1 cellular context compared by ENCODE assay signal in the genomic region with DNA sequence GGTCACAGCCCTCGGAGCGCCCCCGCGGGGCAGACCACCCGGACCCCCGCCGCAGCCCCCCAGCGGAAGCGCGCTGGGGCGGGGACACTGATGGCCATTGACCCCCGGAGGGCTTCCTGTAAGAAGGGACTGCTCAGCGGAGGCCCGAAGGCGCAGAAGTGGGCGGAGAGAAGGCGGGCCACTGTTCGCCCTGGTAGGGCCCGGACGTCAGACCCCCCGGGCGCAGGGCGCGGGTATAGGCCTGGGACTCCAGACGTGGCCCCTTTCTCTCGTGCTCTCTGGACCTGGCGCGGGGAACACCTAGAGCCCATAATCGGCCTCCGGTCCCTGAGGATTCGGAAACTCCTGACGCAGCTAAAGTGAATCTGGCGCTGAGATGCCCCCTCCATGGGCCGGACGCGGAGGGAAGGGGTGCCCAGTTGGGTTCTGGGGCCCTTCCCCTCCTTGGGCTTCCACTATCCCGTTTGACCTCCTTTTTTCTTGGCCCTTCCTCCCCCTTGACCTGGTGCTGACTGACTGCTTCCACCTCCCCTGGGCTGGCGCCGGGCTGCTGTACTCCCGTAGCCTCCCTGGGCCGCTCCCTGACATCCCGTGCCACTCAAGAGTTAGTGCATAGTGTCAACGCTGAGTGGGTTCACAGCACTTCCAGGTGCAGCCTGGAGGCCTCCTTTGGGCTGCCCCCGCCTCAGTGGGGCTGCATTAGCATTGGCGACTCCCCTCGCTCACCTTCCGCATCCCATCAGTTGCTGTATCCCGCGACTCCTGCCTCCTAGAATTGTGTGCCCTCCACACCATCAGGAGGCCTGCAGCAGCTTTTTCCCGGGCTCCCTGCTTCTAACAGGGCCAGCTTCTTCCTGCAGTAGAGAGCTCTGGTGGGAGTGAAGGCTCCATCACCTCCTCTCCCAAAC.
A peak's percentile ranks its signal among the peaks of the same experiment; 100 is the strongest.
TF ChIP-seq lines count a peak whose summit lies in the region.

No MANE protein-coding gene starts in this region.

TF ChIP-seq in HepG2, 621 proteins besides CTCF, POLR2A, EP300 and RAD21 (continued from another document and continues in another):
- TF ChIP-seq PBX3 (CRISPR knock-in tag; IDR thresholded peaks at IDR 0.05; ENCODE audit: borderline replicate concordance) (no peak), ZNF629 (CRISPR knock-in tag; conservative IDR thresholded peaks at IDR 0.05) (peak; percentile 31; the same call in 1 of the 2 replicates), SPEN (CRISPR knock-in tag; IDR thresholded peaks at IDR 0.05; ENCODE audit: low read depth) (peak; percentile 14; the same call in 1 of the 2 replicates), ZNF574 (CRISPR knock-in tag; IDR thresholded peaks at IDR 0.05) (no peak), SP5 (CRISPR knock-in tag; IDR thresholded peaks at IDR 0.05; ENCODE audit: borderline replicate concordance, low read depth) (0 out of 2 replicates have a peak, but pooled peaks have one; percentile 11), ZBTB7B (CRISPR knock-in tag; IDR thresholded peaks at IDR 0.05) (peak; percentile 63; the same call in 1 of the 2 replicates), MXD4 (CRISPR knock-in tag; IDR thresholded peaks at IDR 0.05) (0 out of 2 replicates have a peak, but pooled peaks have one; percentile 15), HMGA1 (CRISPR knock-in tag; conservative IDR thresholded peaks at IDR 0.05) (no peak), ZNF589 (CRISPR knock-in tag; conservative IDR thresholded peaks at IDR 0.05) (no peak), SMAD3 (CRISPR knock-in tag; IDR thresholded peaks at IDR 0.05) (no peak), ATF4 (CRISPR knock-in tag; IDR thresholded peaks at IDR 0.05) (no peak), ZFY (CRISPR knock-in tag; IDR thresholded peaks at IDR 0.05) (peak; percentile 9; the same call in 1 of the 2 replicates), ZNF563 (CRISPR knock-in tag; IDR thresholded peaks at IDR 0.05) (0 out of 2 replicates have a peak, but pooled peaks have one; percentile 1), NCOA5 (CRISPR knock-in tag; IDR thresholded peaks at IDR 0.05) (no peak), ZBTB1 (CRISPR knock-in tag; IDR thresholded peaks at IDR 0.05; ENCODE audit: borderline replicate concordance) (no peak), SIX1 (CRISPR knock-in tag; IDR thresholded peaks at IDR 0.05; ENCODE audit: borderline replicate concordance) (no peak), TP53 (CRISPR knock-in tag; conservative IDR thresholded peaks at IDR 0.05) (0 out of 2 replicates have a peak, but pooled peaks have one; percentile 40), DNMT1 (CRISPR knock-in tag; IDR thresholded peaks at IDR 0.05) (no peak), ZNF737 (CRISPR knock-in tag; IDR thresholded peaks at IDR 0.05; ENCODE audit: borderline replicate concordance) (no peak), ZNF777 (CRISPR knock-in tag; IDR thresholded peaks at IDR 0.05) (no peak; the same call in none of the 2 replicates), MTA1 (CRISPR knock-in tag; IDR thresholded peaks at IDR 0.05; ENCODE audit: borderline replicate concordance) (no peak), GATAD2A (CRISPR knock-in tag; IDR thresholded peaks at IDR 0.05) (0 out of 2 replicates have a peak, but pooled peaks have one; percentile 6), THAP7 (CRISPR knock-in tag; IDR thresholded peaks at IDR 0.05) (no peak), ZFP36 (IDR thresholded peaks at IDR 0.05; ENCODE audit: borderline replicate concordance, low read depth, low read length, partially characterized antibody) (peak; percentile 45), POGZ (CRISPR knock-in tag; IDR thresholded peaks at IDR 0.05) (no peak), IKZF5 (CRISPR knock-in tag; IDR thresholded peaks at IDR 0.05) (no peak), ZNF891 (CRISPR knock-in tag; IDR thresholded peaks at IDR 0.05) (0 out of 2 replicates have a peak, but pooled peaks have one; percentile 26), SSRP1 (CRISPR knock-in tag; IDR thresholded peaks at IDR 0.05) (0 out of 2 replicates have a peak, but pooled peaks have one; percentile 43), MXI1 (IDR thresholded peaks at IDR 0.05; ENCODE audit: borderline replicate concordance, low read depth, low read length) (0 out of 3 replicates have a peak, but pooled peaks have one; percentile 7), ATF7-NPFF (CRISPR knock-in tag; IDR thresholded peaks at IDR 0.05; ENCODE audit: low read depth) (peak; percentile 14; the same call in 1 of the 2 replicates), ZC3H13 (CRISPR knock-in tag; IDR thresholded peaks at IDR 0.05) (no peak), CCDC6 (CRISPR knock-in tag; IDR thresholded peaks at IDR 0.05) (0 out of 2 replicates have a peak, but pooled peaks have one; percentile 37)
- TF ChIP-seq, protein P1, sequence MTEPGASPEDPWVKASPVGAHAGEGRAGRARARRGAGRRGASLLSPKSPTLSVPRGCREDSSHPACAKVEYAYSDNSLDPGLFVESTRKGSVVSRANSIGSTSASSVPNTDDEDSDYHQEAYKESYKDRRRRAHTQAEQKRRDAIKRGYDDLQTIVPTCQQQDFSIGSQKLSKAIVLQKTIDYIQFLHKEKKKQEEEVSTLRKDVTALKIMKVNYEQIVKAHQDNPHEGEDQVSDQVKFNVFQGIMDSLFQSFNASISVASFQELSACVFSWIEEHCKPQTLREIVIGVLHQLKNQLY (CRISPR knock-in tag; IDR thresholded peaks at IDR 0.05), result no peak
- TF ChIP-seq, protein P2, sequence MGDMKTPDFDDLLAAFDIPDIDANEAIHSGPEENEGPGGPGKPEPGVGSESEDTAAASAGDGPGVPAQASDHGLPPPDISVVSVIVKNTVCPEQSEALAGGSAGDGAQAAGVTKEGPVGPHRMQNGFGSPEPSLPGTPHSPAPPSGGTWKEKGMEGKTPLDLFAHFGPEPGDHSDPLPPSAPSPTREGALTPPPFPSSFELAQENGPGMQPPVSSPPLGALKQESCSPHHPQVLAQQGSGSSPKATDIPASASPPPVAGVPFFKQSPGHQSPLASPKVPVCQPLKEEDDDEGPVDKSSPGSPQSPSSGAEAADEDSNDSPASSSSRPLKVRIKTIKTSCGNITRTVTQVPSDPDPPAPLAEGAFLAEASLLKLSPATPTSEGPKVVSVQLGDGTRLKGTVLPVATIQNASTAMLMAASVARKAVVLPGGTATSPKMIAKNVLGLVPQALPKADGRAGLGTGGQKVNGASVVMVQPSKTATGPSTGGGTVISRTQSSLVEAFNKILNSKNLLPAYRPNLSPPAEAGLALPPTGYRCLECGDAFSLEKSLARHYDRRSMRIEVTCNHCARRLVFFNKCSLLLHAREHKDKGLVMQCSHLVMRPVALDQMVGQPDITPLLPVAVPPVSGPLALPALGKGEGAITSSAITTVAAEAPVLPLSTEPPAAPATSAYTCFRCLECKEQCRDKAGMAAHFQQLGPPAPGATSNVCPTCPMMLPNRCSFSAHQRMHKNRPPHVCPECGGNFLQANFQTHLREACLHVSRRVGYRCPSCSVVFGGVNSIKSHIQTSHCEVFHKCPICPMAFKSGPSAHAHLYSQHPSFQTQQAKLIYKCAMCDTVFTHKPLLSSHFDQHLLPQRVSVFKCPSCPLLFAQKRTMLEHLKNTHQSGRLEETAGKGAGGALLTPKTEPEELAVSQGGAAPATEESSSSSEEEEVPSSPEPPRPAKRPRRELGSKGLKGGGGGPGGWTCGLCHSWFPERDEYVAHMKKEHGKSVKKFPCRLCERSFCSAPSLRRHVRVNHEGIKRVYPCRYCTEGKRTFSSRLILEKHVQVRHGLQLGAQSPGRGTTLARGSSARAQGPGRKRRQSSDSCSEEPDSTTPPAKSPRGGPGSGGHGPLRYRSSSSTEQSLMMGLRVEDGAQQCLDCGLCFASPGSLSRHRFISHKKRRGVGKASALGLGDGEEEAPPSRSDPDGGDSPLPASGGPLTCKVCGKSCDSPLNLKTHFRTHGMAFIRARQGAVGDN (CRISPR knock-in tag; IDR thresholded peaks at IDR 0.05), result peak; percentile 3; the same call in 1 of the 2 replicates
- TF ChIP-seq, protein P3, sequence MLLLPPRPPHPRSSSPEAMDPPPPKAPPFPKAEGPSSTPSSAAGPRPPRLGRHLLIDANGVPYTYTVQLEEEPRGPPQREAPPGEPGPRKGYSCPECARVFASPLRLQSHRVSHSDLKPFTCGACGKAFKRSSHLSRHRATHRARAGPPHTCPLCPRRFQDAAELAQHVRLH (CRISPR knock-in tag; IDR thresholded peaks at IDR 0.05; ENCODE audit: borderline replicate concordance, low read depth), result peak; percentile 0; the same call in 1 of the 2 replicates
- TF ChIP-seq, protein P4, sequence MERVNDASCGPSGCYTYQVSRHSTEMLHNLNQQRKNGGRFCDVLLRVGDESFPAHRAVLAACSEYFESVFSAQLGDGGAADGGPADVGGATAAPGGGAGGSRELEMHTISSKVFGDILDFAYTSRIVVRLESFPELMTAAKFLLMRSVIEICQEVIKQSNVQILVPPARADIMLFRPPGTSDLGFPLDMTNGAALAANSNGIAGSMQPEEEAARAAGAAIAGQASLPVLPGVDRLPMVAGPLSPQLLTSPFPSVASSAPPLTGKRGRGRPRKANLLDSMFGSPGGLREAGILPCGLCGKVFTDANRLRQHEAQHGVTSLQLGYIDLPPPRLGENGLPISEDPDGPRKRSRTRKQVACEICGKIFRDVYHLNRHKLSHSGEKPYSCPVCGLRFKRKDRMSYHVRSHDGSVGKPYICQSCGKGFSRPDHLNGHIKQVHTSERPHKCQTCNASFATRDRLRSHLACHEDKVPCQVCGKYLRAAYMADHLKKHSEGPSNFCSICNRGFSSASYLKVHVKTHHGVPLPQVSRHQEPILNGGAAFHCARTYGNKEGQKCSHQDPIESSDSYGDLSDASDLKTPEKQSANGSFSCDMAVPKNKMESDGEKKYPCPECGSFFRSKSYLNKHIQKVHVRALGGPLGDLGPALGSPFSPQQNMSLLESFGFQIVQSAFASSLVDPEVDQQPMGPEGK (CRISPR knock-in tag; IDR thresholded peaks at IDR 0.05), result peak; percentile 64; the same call in 1 of the 2 replicates
